In genomic region chr18:3720818-3721545, GRCh38 we compare ENCODE assay signal across 12 cellular contexts.
A peak's percentile ranks its signal among the peaks of the same experiment; 100 is the strongest.
DNase-seq lines count a peak whose midpoint lies in the region; ATAC-seq, FAIRE-seq and TF ChIP-seq lines count a peak whose summit lies in the region.
"Had no signal": no experiment of that assay in that cellular context is flagged by ENCODE, and none has a peak within 500 bp of the region (broad histone marks: within the 10 kb centered on the region; RNA-seq: fewer than 3 reads in every experiment).

No MANE protein-coding gene starts in this region.

- ATAC-seq in GM12878 = peak; percentile 43

- intact Hi-C loops in GM12878 (cut with micrococcal nuclease; ENCODE audit: unreplicated experiment) (no loop called here), uterus (cut with DNase I; ENCODE audit: low total_unique reads) (no loop called here)

- RAD21 ChIA-PET in GM12878 (lab: Charles Lee; ENCODE audit: unreplicated experiment) = interaction anchor here (0.6 to 1.4 kb wide), 4 partner anchors 11 to 393 kb away, joined by 3 read pairs; no protein-coding TSS in a partner anchor

- no peak overlapping the region for H3K4me2 ChIP-seq in GM12878 (ENCODE audit: control insufficient read depth, insufficient read depth)

- H3K27me3 ChIP-seq in GM12878 (replicated peaks in 1 of 2; ENCODE audit: control insufficient read depth in 2 of 2, insufficient read depth in 2 of 2, low read length in 1 of 2) (no peaks in the 10 kb centered on the region), uterus (no peaks in the 10 kb centered on the region)

- SMC1A ChIA-PET in GM12878 (lab: Charles Lee; ENCODE audit: uncharacterized antibody, unreplicated experiment) = interaction anchor here (0.9 to 1.3 kb wide), 3 partner anchors 13 to 268 kb away, joined by 3 to 4 read pairs (median 3); no protein-coding TSS in a partner anchor

- TF ChIP-seq RAD21 in GM12878 (IDR thresholded peaks at IDR 0.05; ENCODE audit: insufficient read depth, low read depth, low read length) = no peak

- 21% methylated on average over 4 of the region's 4 CpGs for WGBS in GM12878 (ENCODE audit: insufficient coverage, insufficient replicate concordance, low lambda C conversion rate, missing lambda C conversion rate)

- H3K9me3 ChIP-seq in GM12878 (replicated peaks; ENCODE audit: control insufficient read depth, insufficient read depth, low read length) (no peaks in the 10 kb centered on the region), uterus (no peaks in the 10 kb centered on the region)

- H4K20me1 ChIP-seq in GM12878 (ENCODE audit: control insufficient read depth, insufficient read depth) = no peaks in the 10 kb centered on the region

- in situ Hi-C loops in G401 (cut with HindIII; ENCODE audit: low sequenced_read_pairs) = loop anchor here (25.0 kb wide), 1 partner anchor 266 kb away; no protein-coding TSS in a partner anchor
- in situ Hi-C loops in GM12878 (cut with MboI) = no loop called here

- H3K4me1 ChIP-seq in GM12878 (ENCODE audit: control insufficient read depth, insufficient read depth, low read length) (no peaks in the 10 kb centered on the region), uterus (no peaks in the 10 kb centered on the region)

- H3K79me2 ChIP-seq in GM12878 (ENCODE audit: control insufficient read depth, insufficient read depth, low read length) = no peaks in the 10 kb centered on the region

- TSS peak; percentile 10 for BruUV-seq in GM12878 (replicated peaks; lab: Mats Ljungman, UMichigan)

- H3K4me3 ChIP-seq in GM12878 (no peak overlapping the region), uterus (no peak overlapping the region)

- TF ChIP-seq EP300 in GM12878 (IDR thresholded peaks at IDR 0.05; ENCODE audit: borderline replicate concordance in 1 of 2, control insufficient read depth in 1 of 2, low read depth in 2 of 2, low read length in 2 of 2) = no peak

- H3K9ac ChIP-seq in GM12878 (ENCODE audit: control insufficient read depth, insufficient read depth, low read length) = no peak overlapping the region

- TF ChIP-seq POLR2A in GM12878 (IDR thresholded peaks at IDR 0.05; ENCODE audit: low read depth, low read length) (no peak), H54 (IDR thresholded peaks at IDR 0.05; ENCODE audit: low read depth, low read length) (no peak), uterus (IDR thresholded peaks at IDR 0.05) (no peak)

- peak; percentile 81 for DNase-seq in G401 (ENCODE audit: low spot score)
- peak; percentile 30 for DNase-seq in NCI-H446 treated with DMSO at 0.1 percent for 48 hours (lab: John Stamatoyannopoulos, UW)
- DNase-seq in GM12878 (ENCODE audit: low read depth, low spot score) = no peak
- DNase-seq in stimulated activated CD4-positive, alpha-beta T cell treated with anti-CD3 and anti-CD28 coated beads, Interleukin-1b, Interleukin-23, amount 100 ng/mL, for 48 hours = no peak
- no peak for DNase-seq in H54 (ENCODE audit: insufficient read length, low spot score)
- no peak for DNase-seq in activated T-cell treated with anti-CD3 and anti-CD28 coated beads for 4 hours
- DNase-seq in uterus = no peak
- DNase-seq: activated CD4-positive, alpha-beta memory T cell treated with anti-CD3 and anti-CD28 coated beads for 36 hours; Kasumi-1; mesenchymal stem cell had no signal

- CTCF ChIA-PET in GM12878 (lab: Yijun Ruan, JAX) = interaction anchor here (0.8 to 1.5 kb wide), 5 partner anchors 17 to 274 kb away, joined by 3 to 6 read pairs (median 4); no protein-coding TSS in a partner anchor

- POLR2A ChIA-PET in GM12878 (lab: Charles Lee) = interaction anchor here (0.6 kb wide), 1 partner anchor 319 kb away, joined by 4 read pairs; no protein-coding TSS in a partner anchor

- peak overlapping the region; percentile 65; the same call in 1 of the 2 replicates for H3K27ac ChIP-seq in 22Rv1
- no peak overlapping the region for H3K27ac ChIP-seq in GM12878 (ENCODE audit: control insufficient read depth, insufficient read depth)
- no peak overlapping the region for H3K27ac ChIP-seq in uterus
- H3K27ac ChIP-seq: epithelial cell of prostate had no signal

- H3K36me3 ChIP-seq in GM12878 (ENCODE audit: control insufficient read depth in 2 of 2, insufficient read depth in 2 of 2, low read length in 1 of 2) (no peaks in the 10 kb centered on the region), uterus (no peaks in the 10 kb centered on the region)

- TF ChIP-seq CTCF in 22Rv1 (IDR thresholded peaks at IDR 0.05) = no peak
- TF ChIP-seq CTCF in GM12878 (IDR thresholded peaks at IDR 0.05 in 2 of 3, conservative IDR thresholded peaks at IDR 0.05 in 1 of 3; ENCODE audit: control insufficient read depth in 2 of 3, extremely low read depth in 1 of 3, insufficient read depth in 1 of 3, low read depth in 3 of 3, low read length in 3 of 3) = no peak
- TF ChIP-seq CTCF in uterus (IDR thresholded peaks at IDR 0.05) = no peak

- no peak for FAIRE-seq in GM12878 (lab: Jason Lieb, UNC)
- FAIRE-seq in H54 (lab: Jason Lieb, UNC) = no peak

- no peak overlapping the region for H2AFZ ChIP-seq in GM12878 (ENCODE audit: control insufficient read depth, low read depth, low read length)

TF ChIP-seq in GM12878, 131 proteins besides CTCF, POLR2A, EP300 and RAD21:
- no peak for TF ChIP-seq BCL3 (IDR thresholded peaks at IDR 0.05; ENCODE audit: borderline replicate concordance, insufficient read depth, low read depth, low read length, poor library complexity, severe bottlenecking)
- 0 out of 2 replicates have a peak, but pooled peaks have one; percentile 18 for TF ChIP-seq NR2F1 (conservative IDR thresholded peaks at IDR 0.05)
TF ChIP-seq in GM12878: peak in this region for 1.

Comparison
In these comparisons a context has a peak if more than half of its experiments do, and no peak if none do; other contexts are left out.
1. DNase-seq: peak in G401 (single experiment) and NCI-H446 treated with DMSO at 0.1 percent for 48 hours (single experiment); none in GM12878 (single experiment), stimulated activated CD4-positive, alpha-beta T cell treated with anti-CD3 and anti-CD28 coated beads, Interleukin-1b, Interleukin-23, amount 100 ng/mL, for 48 hours (single experiment), H54 (single experiment), activated T-cell treated with anti-CD3 and anti-CD28 coated beads for 4 hours (single experiment) and uterus (0 of 2).